In the genomic region with DNA sequence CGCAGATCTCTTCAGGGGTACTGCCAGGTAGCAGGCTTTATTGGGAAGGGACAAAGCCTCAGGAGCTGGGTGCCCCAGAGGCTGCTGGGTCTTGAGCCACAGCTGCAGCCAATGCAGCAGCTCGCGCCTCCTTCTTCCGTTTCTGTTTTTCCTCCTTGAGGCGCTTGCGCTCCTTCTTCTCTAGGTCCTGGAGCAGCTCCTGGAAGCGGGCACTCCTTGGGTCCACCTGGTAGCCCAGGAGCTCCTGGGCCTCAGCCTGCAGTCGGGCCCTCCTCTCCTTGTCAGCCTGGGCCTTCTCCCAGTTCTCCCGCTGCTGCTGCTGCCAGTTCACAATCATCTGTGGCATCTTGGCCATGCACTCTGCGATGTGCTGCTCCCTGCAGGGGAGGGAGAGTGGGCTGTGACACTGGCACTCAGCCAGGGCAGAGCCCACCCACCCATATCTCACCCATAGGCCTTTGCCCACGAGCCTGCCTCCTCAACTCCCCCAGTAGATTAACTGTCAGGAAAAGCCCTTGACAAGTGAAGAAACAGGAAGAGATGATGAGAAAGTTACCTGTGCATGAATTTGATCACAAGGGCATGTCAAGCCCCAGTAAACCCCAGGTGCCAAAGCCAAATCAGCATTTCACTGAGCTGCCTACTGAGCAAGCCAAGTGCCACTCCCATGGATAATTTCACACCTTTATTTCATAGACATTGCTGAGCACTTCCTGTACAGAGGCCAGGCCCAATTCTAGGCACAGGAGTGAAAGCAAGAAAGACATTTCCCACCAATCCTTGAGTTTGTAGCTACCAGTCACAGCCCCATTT, we compare ENCODE assay signal across 8 cellular contexts. TPM values are rescaled to one million over a fixed set of nuclear protein-coding genes. Genes with fewer than 3 reads are reported as not detected.
A peak's percentile ranks its signal among the peaks of the same experiment; 100 is the strongest.
DNase-seq lines count a peak whose midpoint lies in the region; ATAC-seq and TF ChIP-seq lines count a peak whose summit lies in the region.

No MANE protein-coding gene starts in this region.

- no peak overlapping the region for H3K4me3 ChIP-seq in CD8-positive, alpha-beta memory T cell (ENCODE audit: low read length)
- H3K4me3 ChIP-seq in KMS-11 (IDR thresholded peaks at IDR 0.05; ENCODE audit: insufficient read depth, low read depth, low read length): no peak overlapping the region
- no peak overlapping the region for H3K4me3 ChIP-seq in osteoblast (ENCODE audit: insufficient read depth, low read length)

- H3K79me2 ChIP-seq in KMS-11 (ENCODE audit: insufficient read depth, low read depth): no peaks in the 10 kb centered on the region
- peaks cover 62% of the 10 kb centered on the region for H3K79me2 ChIP-seq in osteoblast (ENCODE audit: insufficient read depth, low read length)

- H3K36me3 Mint-ChIP-seq in CD8-positive, alpha-beta memory T cell: peaks cover 0 to 65% (median 2%) of the 10 kb centered on the region in 3 donors
- peaks cover 40% of the 10 kb centered on the region for H3K36me3 Mint-ChIP-seq in central memory CD8-positive, alpha-beta T cell (ENCODE audit: insufficient read depth)

- H4K20me1 ChIP-seq in KMS-11 (ENCODE audit: insufficient read depth): no peaks in the 10 kb centered on the region
- H4K20me1 ChIP-seq in osteoblast (ENCODE audit: insufficient read depth, low read length): no peaks in the 10 kb centered on the region

- DNase-seq in CD8-positive, alpha-beta memory T cell: no peak
- DNase-seq in central memory CD8-positive, alpha-beta T cell (ENCODE audit: low spot score in 2 of 2): no peak
- peak; percentile 1 for DNase-seq in osteoblast (ENCODE audit: insufficient read length, low spot score, missing footprints)
- no peak for DNase-seq in NCI-H146 treated with DMSO at 0.1 percent for 48 hours (lab: John Stamatoyannopoulos, UW; ENCODE audit: unreplicated experiment)
- no peak for DNase-seq in NCI-H748 treated with DMSO at 0.1 percent for 48 hours (lab: John Stamatoyannopoulos, UW)

- H3K4me2 ChIP-seq in KMS-11: no peak overlapping the region
- peak overlapping the region; percentile 24 for H3K4me2 ChIP-seq in osteoblast (ENCODE audit: insufficient read depth, low read length)

- H3K36me3 ChIP-seq in CD8-positive, alpha-beta memory T cell (ENCODE audit: insufficient read depth, low read length): peaks cover 27% of the 10 kb centered on the region
- H3K36me3 ChIP-seq in KMS-11 (ENCODE audit: insufficient read depth): no peaks in the 10 kb centered on the region
- H3K36me3 ChIP-seq in osteoblast (ENCODE audit: insufficient read depth, low read length): peaks cover 48% of the 10 kb centered on the region

- no peaks in the 10 kb centered on the region for H3K27me3 ChIP-seq in CD8-positive, alpha-beta memory T cell (ENCODE audit: insufficient read depth, low read length, poor library complexity, severe bottlenecking)
- H3K27me3 ChIP-seq in KMS-11 (ENCODE audit: insufficient read depth, low read depth): no peaks in the 10 kb centered on the region
- H3K27me3 ChIP-seq in osteoblast (ENCODE audit: insufficient read depth, low read length): no peaks in the 10 kb centered on the region

- ATAC-seq in central memory CD8-positive, alpha-beta T cell (replicated peaks; ENCODE audit: extremely low read depth, poor library complexity, severe bottlenecking): no peak
- no peak for ATAC-seq in HG03135 (IDR thresholded peaks at IDR 0.05; ENCODE audit: unreplicated experiment)
- ATAC-seq in GM18498 (IDR thresholded peaks at IDR 0.05; ENCODE audit: unreplicated experiment): no peak

- no peak overlapping the region for H2AFZ ChIP-seq in KMS-11 (ENCODE audit: low read depth)
- no peak overlapping the region for H2AFZ ChIP-seq in osteoblast (ENCODE audit: low read length)

- POLR2A ChIA-PET in CD8-positive, alpha-beta memory T cell (lab: Charles Lee): interaction anchor here (0.5 to 1.1 kb wide), 3 partner anchors 8 to 1124 kb away, joined by 3 to 13 read pairs (median 3); no protein-coding TSS in a partner anchor

- H3K9me3 Mint-ChIP-seq in CD8-positive, alpha-beta memory T cell: no peaks in the 10 kb centered on the region
- no peaks in the 10 kb centered on the region for H3K9me3 Mint-ChIP-seq in central memory CD8-positive, alpha-beta T cell

- no peaks in the 10 kb centered on the region for H3K9me3 ChIP-seq in CD8-positive, alpha-beta memory T cell (ENCODE audit: low read length)
- H3K9me3 ChIP-seq in osteoblast (ENCODE audit: low read depth, low read length): no peaks in the 10 kb centered on the region

- CTCF ChIA-PET in CD8-positive, alpha-beta memory T cell (lab: Charles Lee): interaction anchor here (0.6 to 3.8 kb wide), 2 partner anchors 11 to 17 kb away, joined by 3 to 30 read pairs; no protein-coding TSS in a partner anchor

- peaks cover 23 to 35% (median 24%) of the 10 kb centered on the region in 3 donors for H3K4me1 Mint-ChIP-seq in CD8-positive, alpha-beta memory T cell
- H3K4me1 Mint-ChIP-seq in central memory CD8-positive, alpha-beta T cell: peaks cover 32% of the 10 kb centered on the region

- no peak for TF ChIP-seq CTCF in KMS-11 (conservative IDR thresholded peaks at IDR 0.05; ENCODE audit: low read depth, low read length)
- no peak for TF ChIP-seq CTCF in osteoblast (IDR thresholded peaks at IDR 0.05; ENCODE audit: extremely low read depth, low read depth, low read length)

- peak overlapping the region; percentile 7 to 93 (median 85) for H3K4me3 Mint-ChIP-seq in CD8-positive, alpha-beta memory T cell
- H3K4me3 Mint-ChIP-seq in central memory CD8-positive, alpha-beta T cell: no peak overlapping the region

- no peaks in the 10 kb centered on the region for H3K27me3 Mint-ChIP-seq in CD8-positive, alpha-beta memory T cell
- H3K27me3 Mint-ChIP-seq in central memory CD8-positive, alpha-beta T cell: no peaks in the 10 kb centered on the region

- H3K27ac ChIP-seq in CD8-positive, alpha-beta memory T cell (ENCODE audit: low read depth, low read length): no peak overlapping the region
- H3K27ac ChIP-seq in KMS-11 (peak overlapping the region; percentile 14; the same call in 1 of the 2 replicates), osteoblast (ENCODE audit: low read depth, low read length) (peak overlapping the region; percentile 100)

- H3K9ac ChIP-seq in KMS-11: no peak overlapping the region

- H3K4me1 ChIP-seq in CD8-positive, alpha-beta memory T cell (ENCODE audit: insufficient read depth, low read length): peaks cover 15% of the 10 kb centered on the region
- H3K4me1 ChIP-seq in KMS-11 (ENCODE audit: low read depth, poor library complexity, severe bottlenecking) (peaks cover 4% of the 10 kb centered on the region), osteoblast (ENCODE audit: insufficient read depth, low read length) (peaks cover 42% of the 10 kb centered on the region)

- peak overlapping the region; percentile 51 to 91 (median 67) for H3K27ac Mint-ChIP-seq in CD8-positive, alpha-beta memory T cell
- peak overlapping the region; percentile 83 for H3K27ac Mint-ChIP-seq in central memory CD8-positive, alpha-beta T cell (ENCODE audit: low read depth)

RNA-seq across cellular contexts. Expression of a gene that starts 2.7 kb away (rescaled TPM):
- 10 to 100 TPM; 37.3 to 38.6 TPM for total RNA-seq in CD8-positive, alpha-beta memory T cell
- polyA plus RNA-seq in CD8-positive, alpha-beta memory T cell: 64.1 TPM
- 15.2 and 16.8 TPM in 2 replicates for total RNA-seq in osteoblast

RNA-seq across cellular contexts. Expression of a gene that starts 8.7 kb away (rescaled TPM):
- total RNA-seq in CD8-positive, alpha-beta memory T cell: 100 to 1,000 TPM; 227 to 230 TPM
- polyA plus RNA-seq in CD8-positive, alpha-beta memory T cell: 115 TPM
- 80.2 and 84.0 TPM in 2 replicates for total RNA-seq in osteoblast

RNA-seq across cellular contexts. Expression of a gene that starts 15.0 kb away (rescaled TPM):
- not detected for total RNA-seq in CD8-positive, alpha-beta memory T cell
- polyA plus RNA-seq in CD8-positive, alpha-beta memory T cell: not detected
- total RNA-seq in osteoblast: not detected in 2 replicates

RNA-seq across cellular contexts. Expression of a gene that starts 15.9 kb away (rescaled TPM):
- total RNA-seq in CD8-positive, alpha-beta memory T cell: 100 to 1,000 TPM; 832 to 843 TPM
- 174 TPM for polyA plus RNA-seq in CD8-positive, alpha-beta memory T cell
- 1,685 and 1,980 TPM in 2 replicates for total RNA-seq in osteoblast

RNA-seq across cellular contexts. Expression of a gene that starts 20.8 kb away (rescaled TPM):
- 100 to 1,000 TPM; 188 to 192 TPM for total RNA-seq in CD8-positive, alpha-beta memory T cell
- 64.5 TPM for polyA plus RNA-seq in CD8-positive, alpha-beta memory T cell
- total RNA-seq in osteoblast: 41.0 and 47.8 TPM in 2 replicates
